ENCODE assay signal across 17 cellular contexts in genomic region chr11:64366751-64367150, GRCh38.
"Had no signal": no experiment of that assay in that cellular context is flagged by ENCODE, and none has a peak within 500 bp of the region (broad histone marks: within the 10 kb centered on the region; RNA-seq: fewer than 3 reads in every experiment).

No MANE protein-coding gene starts in this region.

- ATAC-seq: activated CD8-positive, alpha-beta T cell treated with anti-CD3 and anti-CD28 coated beads, Interleukin-2, amount 10 ng/mL, durations not matched to agents 7 days and 5 days; left lobe of liver; natural killer cell; right cardiac atrium; T-helper 17 cell; WTC11 had no signal

- DNase-seq: activated CD4-positive, alpha-beta T cell treated with anti-CD3 and anti-CD28 coated beads for 48 hours; activated CD8-positive, alpha-beta memory T cell treated with anti-CD3 and anti-CD28 coated beads, Interleukin-2, amount 50 U/mL, for 48 hours; activated CD8-positive, alpha-beta T cell treated with anti-CD3 and anti-CD28 coated beads, Interleukin-2, amount 10 ng/mL, durations not matched to agents 7 days and 5 days; activated naive CD4-positive, alpha-beta T cell; cerebellar nuclear complex; dermis blood vessel endothelial cell; endodermal cell; immature natural killer cell; natural killer cell; nucleus accumbens; right cardiac atrium; stimulated activated CD4-positive, alpha-beta T cell treated with anti-CD3 and anti-CD28 coated beads, Interleukin-1b, Interleukin-23, amount 100 ng/mL, for 48 hours; stimulated activated naive CD4-positive, alpha-beta T cell treated with Interleukin-2 at 50 U/mL for 16 hours; T-helper 17 cell; upper lobe of left lung had no signal
